Comparison of ENCODE assay signal across 17 cellular contexts in genomic region chr3:101758224-101758623, GRCh38. TPM values are rescaled to one million over a fixed set of nuclear protein-coding genes. Genes with fewer than 3 reads are reported as not detected.
DNase-seq lines count a peak whose midpoint lies in the region; ATAC-seq and TF ChIP-seq lines count a peak whose summit lies in the region.
"Had no signal": no experiment of that assay in that cellular context is flagged by ENCODE, and none has a peak within 500 bp of the region (broad histone marks: within the 10 kb centered on the region; RNA-seq: fewer than 3 reads in every experiment).

No MANE protein-coding gene starts in this region.

- H3K27me3 Mint-ChIP-seq in effector memory CD8-positive, alpha-beta T cell = no peaks in the 10 kb centered on the region

- H3K4me1 Mint-ChIP-seq in effector memory CD8-positive, alpha-beta T cell (ENCODE audit: low read depth in 2 of 2) = peaks cover 11 to 51% of the 10 kb centered on the region in 2 donors
- H3K4me1 Mint-ChIP-seq: H9 had no signal

- H3K4me3 Mint-ChIP-seq in effector memory CD8-positive, alpha-beta T cell = peak overlapping the region in 1 of 2 donors; percentile 31
- H3K4me3 Mint-ChIP-seq: H9 had no signal

- no peaks in the 10 kb centered on the region for H3K4me1 ChIP-seq in Peyer's patch
- H3K4me1 ChIP-seq: A549 had no signal

- TF ChIP-seq POLR2A in NB4 (IDR thresholded peaks at IDR 0.05; ENCODE audit: extremely low read depth, insufficient read length) (no peak), Peyer's patch (IDR thresholded peaks at IDR 0.05) (no peak)

- H3K9me3 Mint-ChIP-seq in effector memory CD8-positive, alpha-beta T cell = no peaks in the 10 kb centered on the region

- peak overlapping the region in 1 of 2 donors; percentile 64 for H3K27ac Mint-ChIP-seq in effector memory CD8-positive, alpha-beta T cell
- H3K27ac Mint-ChIP-seq: H9 had no signal

- H3K36me3 Mint-ChIP-seq in effector memory CD8-positive, alpha-beta T cell (ENCODE audit: insufficient read depth) = peaks cover 30% of the 10 kb centered on the region

- no peak overlapping the region for H3K4me3 ChIP-seq in NB4 (ENCODE audit: low read depth, low read length)
- H3K4me3 ChIP-seq in Peyer's patch = no peak overlapping the region
- H3K4me3 ChIP-seq: A549 had no signal

- TF ChIP-seq CTCF in NB4 (IDR thresholded peaks at IDR 0.05; ENCODE audit: low read depth, low read length) = no peak
- TF ChIP-seq CTCF in Peyer's patch (IDR thresholded peaks at IDR 0.05) = no peak

- ATAC-seq in effector memory CD8-positive, alpha-beta T cell (replicated peaks) = peak; percentile 75
- no peak for ATAC-seq in HG03571 (IDR thresholded peaks at IDR 0.05; ENCODE audit: unreplicated experiment)
- ATAC-seq: A549 had no signal

- H3K36me3 ChIP-seq in Peyer's patch = peaks cover 0 to 36% (median 0%) of the 10 kb centered on the region in 3 donors

- H3K27me3 ChIP-seq in Peyer's patch = no peaks in the 10 kb centered on the region

- H3K9me3 ChIP-seq in Peyer's patch = no peaks in the 10 kb centered on the region
- H3K9me3 ChIP-seq: A549 had no signal

- DNase-seq in Ammon's horn (ENCODE audit: low spot score) = peak; percentile 57
- DNase-seq in NB4 (ENCODE audit: low read depth) = peak; percentile 14
- peak in 1 of 3 experiments; percentile 16 for DNase-seq in effector memory CD8-positive, alpha-beta T cell
- DNase-seq in midbrain (lab: John Stamatoyannopoulos, UW) = peak; percentile 32
- DNase-seq in Peyer's patch = no peak
- no peak for DNase-seq in SKM-1 treated with dmso at 0.1 percent for 144 hours (lab: John Stamatoyannopoulos, UW; ENCODE audit: unreplicated experiment)
- DNase-seq in GF-D8 (lab: John Stamatoyannopoulos, UW) = no peak
- DNase-seq: H9, MV-4-11, NCI-H1417 treated with DMSO at 0.1 percent for 48 hours, NCI-H2029, NCI-H2171, NCI-H446, NCI-H748 treated with DMSO at 0.1 percent for 48 hours had no signal

- H3K27ac ChIP-seq in Peyer's patch = no peak overlapping the region
- H3K27ac ChIP-seq: A549, RWPE1 had no signal

RNA-seq across cellular contexts. Expression of gene NXPE3, which starts 20.8 kb away (rescaled TPM):
- 10 to 100 TPM in 1 of 4 donors, 1 to 10 TPM in 3; 1.4 to 62.7 (median 3.2) TPM for total RNA-seq in Peyer's patch

RNA-seq across cellular contexts. Expression of gene CEP97, which starts 33.8 kb away (rescaled TPM):
- total RNA-seq in Peyer's patch = 10 to 100 TPM in 1 of 4 donors, 1 to 10 TPM in 3; 3.3 to 18.2 (median 4.7) TPM

Comparison
In these comparisons a context has a peak if more than half of its experiments do, and no peak if none do; other contexts are left out.
1. DNase-seq: peak in Ammon's horn (single experiment), NB4 (single experiment) and midbrain (single experiment); none in Peyer's patch (0 of 3), SKM-1 treated with dmso at 0.1 percent for 144 hours (single experiment) and GF-D8 (single experiment).